7 cellular contexts compared by ENCODE assay signal in the genomic region with DNA sequence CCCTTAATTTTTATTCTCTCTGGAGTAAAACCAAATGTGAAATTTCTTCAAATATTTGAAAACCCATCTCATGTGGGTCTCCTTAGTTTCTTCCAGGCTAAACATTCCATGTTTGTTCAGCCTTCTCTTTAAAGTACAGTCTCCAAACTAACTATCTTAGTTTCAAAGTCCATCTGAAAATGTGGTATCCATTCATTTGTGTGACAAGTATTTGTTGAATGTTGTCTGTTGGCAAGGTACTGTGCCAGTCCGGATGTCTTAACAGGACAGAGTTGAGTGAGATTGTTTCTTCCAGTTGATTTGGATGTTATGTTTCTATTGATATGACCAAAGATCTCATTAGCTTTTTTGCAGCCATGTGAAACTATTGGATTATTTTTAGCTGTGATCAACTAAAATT.
"Had no signal": no experiment of that assay in that cellular context is flagged by ENCODE, and none has a peak within 500 bp of the region (broad histone marks: within the 10 kb centered on the region; RNA-seq: fewer than 3 reads in every experiment).

No MANE protein-coding gene starts in this region.

- H3K9me3 ChIP-seq: HAP-1 had no signal

- H3K27ac ChIP-seq: GM23248 had no signal

- ATAC-seq: HCT116 had no signal

- H3K4me1 ChIP-seq: HAP-1 had no signal

- H3K9ac ChIP-seq: GM23248 had no signal

- H3K36me3 ChIP-seq: HAP-1 had no signal

- H3K4me3 ChIP-seq: GM23248, HAP-1 had no signal

- DNase-seq: GM23248, GOT3, H7, HFFc6, KG1 had no signal
